ENCODE assay signal across 1 cellular context in the genomic region with DNA sequence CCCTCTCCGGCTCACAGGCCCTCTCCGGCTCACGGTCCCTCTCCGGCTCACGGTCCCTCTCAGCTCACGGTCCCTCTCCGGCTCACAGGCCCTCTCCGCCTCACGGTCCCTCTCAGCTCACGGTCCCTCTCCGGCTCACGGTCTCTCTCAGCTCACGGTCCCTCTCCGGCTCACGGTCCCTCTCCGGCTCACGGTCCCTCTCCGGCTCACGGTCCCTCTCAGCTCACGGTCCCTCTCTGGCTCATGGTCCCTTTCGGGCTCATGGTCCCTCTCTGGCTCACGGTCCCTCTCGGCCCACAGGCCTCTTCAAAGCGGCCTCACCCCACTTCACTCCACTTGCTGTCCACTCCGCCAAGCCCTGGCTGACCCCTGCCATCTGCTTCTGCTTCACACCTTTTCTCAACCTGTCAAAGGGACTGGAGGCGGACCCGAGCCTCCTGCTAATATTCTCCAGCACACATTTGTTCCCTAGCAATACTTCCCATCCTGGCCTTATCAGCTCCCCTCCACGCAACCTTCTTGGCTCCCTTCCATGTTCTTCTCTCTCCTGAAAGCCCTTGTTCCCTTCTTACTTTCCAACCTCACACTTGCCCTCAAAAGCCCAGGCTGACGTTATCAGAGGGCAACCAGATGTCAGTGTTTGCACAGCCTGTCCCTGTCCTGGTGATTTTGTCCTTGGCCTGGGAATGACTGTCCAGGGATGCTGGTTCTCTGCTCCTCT.
TF ChIP-seq lines count a peak whose summit lies in the region.

No MANE protein-coding gene starts in this region.

TF ChIP-seq in K562, 482 proteins besides CTCF, POLR2A, EP300 and RAD21 (continued from another document and continues in another):
- TF ChIP-seq ZNF717 (CRISPR knock-in tag; IDR thresholded peaks at IDR 0.05) (no peak), LCOR (CRISPR knock-in tag; IDR thresholded peaks at IDR 0.05) (no peak), MED1 (CRISPR knock-in tag; IDR thresholded peaks at IDR 0.05; ENCODE audit: borderline replicate concordance) (no peak), ZNF586 (CRISPR knock-in tag; conservative IDR thresholded peaks at IDR 0.05) (no peak), CHD2 (IDR thresholded peaks at IDR 0.05; ENCODE audit: low read depth, low read length) (no peak), HNRNPH1 (optimal IDR thresholded peaks at IDR 0.05; ENCODE audit: low read depth, low read length) (no peak), ZNF274 (IDR thresholded peaks at IDR 0.05; ENCODE audit: borderline replicate concordance, low read depth, low read length) (no peak), HDAC3 (IDR thresholded peaks at IDR 0.05; ENCODE audit: borderline replicate concordance, partially characterized antibody) (no peak), KLF16 (IDR thresholded peaks at IDR 0.05) (peak; percentile 85), MTA2 (IDR thresholded peaks at IDR 0.05; ENCODE audit: low read depth) (peak; percentile 97), PRPF4 (IDR thresholded peaks at IDR 0.05; ENCODE audit: insufficient read depth, low read depth, low read length, poor library complexity, severe bottlenecking) (no peak), ELF1 (tag; IDR thresholded peaks at IDR 0.05) (no peak), SIN3A (IDR thresholded peaks at IDR 0.05; ENCODE audit: borderline replicate concordance in 2 of 2, control insufficient read depth in 1 of 2, low read depth in 2 of 2, low read length in 2 of 2) (no peak), TAF7 (tag; IDR thresholded peaks at IDR 0.05) (no peak), STAT5B (CRISPR knock-in tag; IDR thresholded peaks at IDR 0.05) (no peak), ZBTB1 (CRISPR knock-in tag; IDR thresholded peaks at IDR 0.05; ENCODE audit: borderline replicate concordance, low read depth) (peak; percentile 80; the same call in 1 of the 2 replicates), ZNF696 (CRISPR knock-in tag; conservative IDR thresholded peaks at IDR 0.05) (no peak), POLR2B (IDR thresholded peaks at IDR 0.05; ENCODE audit: low read depth, partially characterized antibody) (no peak), ZNF311 (CRISPR knock-in tag; IDR thresholded peaks at IDR 0.05) (no peak), GABPB2 (CRISPR knock-in tag; conservative IDR thresholded peaks at IDR 0.05) (no peak), TCF7L2 (IDR thresholded peaks at IDR 0.05; ENCODE audit: low read depth, low read length) (no peak), ZZZ3 (IDR thresholded peaks at IDR 0.05) (no peak), HDAC8 (tag; IDR thresholded peaks at IDR 0.05) (no peak), NCOA4 (IDR thresholded peaks at IDR 0.05; ENCODE audit: partially characterized antibody) (peak; percentile 67), NRF1 (conservative IDR thresholded peaks at IDR 0.05 in 1 of 2, IDR thresholded peaks at IDR 0.05 in 1 of 2) (peak in 1 of 2 experiments; percentile 40; a peak in 2 of 4 replicates), ARID2 (IDR thresholded peaks at IDR 0.05) (no peak), ZNF239 (CRISPR knock-in tag; IDR thresholded peaks at IDR 0.05) (no peak), RBM25 (IDR thresholded peaks at IDR 0.05; ENCODE audit: low read depth, low read length, severe bottlenecking) (no peak), ZKSCAN3 (CRISPR knock-in tag; IDR thresholded peaks at IDR 0.05) (no peak), TCF3 (CRISPR knock-in tag; IDR thresholded peaks at IDR 0.05) (peak; percentile 98), PML (IDR thresholded peaks at IDR 0.05; ENCODE audit: low read length) (peak; percentile 84), NR2F6 (CRISPR knock-in tag; IDR thresholded peaks at IDR 0.05) (no peak), ZNF644 (tag; IDR thresholded peaks at IDR 0.05; ENCODE audit: low read depth) (peak; percentile 76; the same call in 1 of the 2 replicates), FOXA3 (CRISPR knock-in tag; conservative IDR thresholded peaks at IDR 0.05 in 1 of 2, IDR thresholded peaks at IDR 0.05 in 1 of 2) (peak; percentile 99), HLTF (IDR thresholded peaks at IDR 0.05) (peak; percentile 78)
- TF ChIP-seq, protein P1, sequence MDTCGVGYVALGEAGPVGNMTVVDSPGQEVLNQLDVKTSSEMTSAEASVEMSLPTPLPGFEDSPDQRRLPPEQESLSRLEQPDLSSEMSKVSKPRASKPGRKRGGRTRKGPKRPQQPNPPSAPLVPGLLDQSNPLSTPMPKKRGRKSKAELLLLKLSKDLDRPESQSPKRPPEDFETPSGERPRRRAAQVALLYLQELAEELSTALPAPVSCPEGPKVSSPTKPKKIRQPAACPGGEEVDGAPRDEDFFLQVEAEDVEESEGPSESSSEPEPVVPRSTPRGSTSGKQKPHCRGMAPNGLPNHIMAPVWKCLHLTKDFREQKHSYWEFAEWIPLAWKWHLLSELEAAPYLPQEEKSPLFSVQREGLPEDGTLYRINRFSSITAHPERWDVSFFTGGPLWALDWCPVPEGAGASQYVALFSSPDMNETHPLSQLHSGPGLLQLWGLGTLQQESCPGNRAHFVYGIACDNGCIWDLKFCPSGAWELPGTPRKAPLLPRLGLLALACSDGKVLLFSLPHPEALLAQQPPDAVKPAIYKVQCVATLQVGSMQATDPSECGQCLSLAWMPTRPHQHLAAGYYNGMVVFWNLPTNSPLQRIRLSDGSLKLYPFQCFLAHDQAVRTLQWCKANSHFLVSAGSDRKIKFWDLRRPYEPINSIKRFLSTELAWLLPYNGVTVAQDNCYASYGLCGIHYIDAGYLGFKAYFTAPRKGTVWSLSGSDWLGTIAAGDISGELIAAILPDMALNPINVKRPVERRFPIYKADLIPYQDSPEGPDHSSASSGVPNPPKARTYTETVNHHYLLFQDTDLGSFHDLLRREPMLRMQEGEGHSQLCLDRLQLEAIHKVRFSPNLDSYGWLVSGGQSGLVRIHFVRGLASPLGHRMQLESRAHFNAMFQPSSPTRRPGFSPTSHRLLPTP (IDR thresholded peaks at IDR 0.05; ENCODE audit: borderline replicate concordance, extremely low read depth, insufficient read length) = no peak
- TF ChIP-seq, protein P2, sequence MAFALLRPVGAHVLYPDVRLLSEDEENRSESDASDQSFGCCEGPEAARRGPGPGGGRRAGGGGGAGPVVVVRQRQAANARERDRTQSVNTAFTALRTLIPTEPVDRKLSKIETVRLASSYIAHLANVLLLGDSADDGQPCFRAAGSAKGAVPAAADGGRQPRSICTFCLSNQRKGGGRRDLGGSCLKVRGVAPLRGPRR (CRISPR knock-in tag; IDR thresholded peaks at IDR 0.05) = no peak
- TF ChIP-seq, protein P3, sequence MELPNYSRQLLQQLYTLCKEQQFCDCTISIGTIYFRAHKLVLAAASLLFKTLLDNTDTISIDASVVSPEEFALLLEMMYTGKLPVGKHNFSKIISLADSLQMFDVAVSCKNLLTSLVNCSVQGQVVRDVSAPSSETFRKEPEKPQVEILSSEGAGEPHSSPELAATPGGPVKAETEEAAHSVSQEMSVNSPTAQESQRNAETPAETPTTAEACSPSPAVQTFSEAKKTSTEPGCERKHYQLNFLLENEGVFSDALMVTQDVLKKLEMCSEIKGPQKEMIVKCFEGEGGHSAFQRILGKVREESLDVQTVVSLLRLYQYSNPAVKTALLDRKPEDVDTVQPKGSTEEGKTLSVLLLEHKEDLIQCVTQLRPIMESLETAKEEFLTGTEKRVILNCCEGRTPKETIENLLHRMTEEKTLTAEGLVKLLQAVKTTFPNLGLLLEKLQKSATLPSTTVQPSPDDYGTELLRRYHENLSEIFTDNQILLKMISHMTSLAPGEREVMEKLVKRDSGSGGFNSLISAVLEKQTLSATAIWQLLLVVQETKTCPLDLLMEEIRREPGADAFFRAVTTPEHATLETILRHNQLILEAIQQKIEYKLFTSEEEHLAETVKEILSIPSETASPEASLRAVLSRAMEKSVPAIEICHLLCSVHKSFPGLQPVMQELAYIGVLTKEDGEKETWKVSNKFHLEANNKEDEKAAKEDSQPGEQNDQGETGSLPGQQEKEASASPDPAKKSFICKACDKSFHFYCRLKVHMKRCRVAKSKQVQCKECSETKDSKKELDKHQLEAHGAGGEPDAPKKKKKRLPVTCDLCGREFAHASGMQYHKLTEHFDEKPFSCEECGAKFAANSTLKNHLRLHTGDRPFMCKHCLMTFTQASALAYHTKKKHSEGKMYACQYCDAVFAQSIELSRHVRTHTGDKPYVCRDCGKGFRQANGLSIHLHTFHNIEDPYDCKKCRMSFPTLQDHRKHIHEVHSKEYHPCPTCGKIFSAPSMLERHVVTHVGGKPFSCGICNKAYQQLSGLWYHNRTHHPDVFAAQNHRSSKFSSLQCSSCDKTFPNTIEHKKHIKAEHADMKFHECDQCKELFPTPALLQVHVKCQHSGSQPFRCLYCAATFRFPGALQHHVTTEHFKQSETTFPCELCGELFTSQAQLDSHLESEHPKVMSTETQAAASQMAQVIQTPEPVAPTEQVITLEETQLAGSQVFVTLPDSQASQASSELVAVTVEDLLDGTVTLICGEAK (IDR thresholded peaks at IDR 0.05) = no peak
- TF ChIP-seq, protein P3 (CRISPR knock-in tag; IDR thresholded peaks at IDR 0.05) = no peak
- TF ChIP-seq, protein P4, sequence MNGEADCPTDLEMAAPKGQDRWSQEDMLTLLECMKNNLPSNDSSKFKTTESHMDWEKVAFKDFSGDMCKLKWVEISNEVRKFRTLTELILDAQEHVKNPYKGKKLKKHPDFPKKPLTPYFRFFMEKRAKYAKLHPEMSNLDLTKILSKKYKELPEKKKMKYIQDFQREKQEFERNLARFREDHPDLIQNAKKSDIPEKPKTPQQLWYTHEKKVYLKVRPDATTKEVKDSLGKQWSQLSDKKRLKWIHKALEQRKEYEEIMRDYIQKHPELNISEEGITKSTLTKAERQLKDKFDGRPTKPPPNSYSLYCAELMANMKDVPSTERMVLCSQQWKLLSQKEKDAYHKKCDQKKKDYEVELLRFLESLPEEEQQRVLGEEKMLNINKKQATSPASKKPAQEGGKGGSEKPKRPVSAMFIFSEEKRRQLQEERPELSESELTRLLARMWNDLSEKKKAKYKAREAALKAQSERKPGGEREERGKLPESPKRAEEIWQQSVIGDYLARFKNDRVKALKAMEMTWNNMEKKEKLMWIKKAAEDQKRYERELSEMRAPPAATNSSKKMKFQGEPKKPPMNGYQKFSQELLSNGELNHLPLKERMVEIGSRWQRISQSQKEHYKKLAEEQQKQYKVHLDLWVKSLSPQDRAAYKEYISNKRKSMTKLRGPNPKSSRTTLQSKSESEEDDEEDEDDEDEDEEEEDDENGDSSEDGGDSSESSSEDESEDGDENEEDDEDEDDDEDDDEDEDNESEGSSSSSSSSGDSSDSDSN (IDR thresholded peaks at IDR 0.05; ENCODE audit: borderline replicate concordance in 1 of 2, low read depth in 2 of 2, low read length in 2 of 2) = no peak
- TF ChIP-seq, protein P5, sequence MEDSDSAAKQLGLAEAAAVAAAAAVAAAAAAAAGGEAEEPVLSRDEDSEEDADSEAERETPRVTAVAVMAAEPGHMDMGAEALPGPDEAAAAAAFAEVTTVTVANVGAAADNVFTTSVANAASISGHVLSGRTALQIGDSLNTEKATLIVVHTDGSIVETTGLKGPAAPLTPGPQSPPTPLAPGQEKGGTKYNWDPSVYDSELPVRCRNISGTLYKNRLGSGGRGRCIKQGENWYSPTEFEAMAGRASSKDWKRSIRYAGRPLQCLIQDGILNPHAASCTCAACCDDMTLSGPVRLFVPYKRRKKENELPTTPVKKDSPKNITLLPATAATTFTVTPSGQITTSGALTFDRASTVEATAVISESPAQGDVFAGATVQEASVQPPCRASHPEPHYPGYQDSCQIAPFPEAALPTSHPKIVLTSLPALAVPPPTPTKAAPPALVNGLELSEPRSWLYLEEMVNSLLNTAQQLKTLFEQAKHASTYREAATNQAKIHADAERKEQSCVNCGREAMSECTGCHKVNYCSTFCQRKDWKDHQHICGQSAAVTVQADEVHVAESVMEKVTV (CRISPR knock-in tag; IDR thresholded peaks at IDR 0.05) = no peak
- TF ChIP-seq, protein P6, sequence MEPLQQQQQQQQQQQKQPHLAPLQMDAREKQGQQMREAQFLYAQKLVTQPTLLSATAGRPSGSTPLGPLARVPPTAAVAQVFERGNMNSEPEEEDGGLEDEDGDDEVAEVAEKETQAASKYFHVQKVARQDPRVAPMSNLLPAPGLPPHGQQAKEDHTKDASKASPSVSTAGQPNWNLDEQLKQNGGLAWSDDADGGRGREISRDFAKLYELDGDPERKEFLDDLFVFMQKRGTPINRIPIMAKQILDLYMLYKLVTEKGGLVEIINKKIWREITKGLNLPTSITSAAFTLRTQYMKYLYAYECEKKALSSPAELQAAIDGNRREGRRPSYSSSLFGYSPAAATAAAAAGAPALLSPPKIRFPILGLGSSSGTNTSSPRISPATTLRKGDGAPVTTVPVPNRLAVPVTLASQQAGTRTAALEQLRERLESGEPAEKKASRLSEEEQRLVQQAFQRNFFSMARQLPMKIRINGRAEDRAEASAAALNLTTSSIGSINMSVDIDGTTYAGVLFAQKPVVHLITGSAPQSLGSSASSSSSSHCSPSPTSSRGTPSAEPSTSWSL (CRISPR knock-in tag; IDR thresholded peaks at IDR 0.05; ENCODE audit: borderline replicate concordance) = no peak
- TF ChIP-seq, protein P7, sequence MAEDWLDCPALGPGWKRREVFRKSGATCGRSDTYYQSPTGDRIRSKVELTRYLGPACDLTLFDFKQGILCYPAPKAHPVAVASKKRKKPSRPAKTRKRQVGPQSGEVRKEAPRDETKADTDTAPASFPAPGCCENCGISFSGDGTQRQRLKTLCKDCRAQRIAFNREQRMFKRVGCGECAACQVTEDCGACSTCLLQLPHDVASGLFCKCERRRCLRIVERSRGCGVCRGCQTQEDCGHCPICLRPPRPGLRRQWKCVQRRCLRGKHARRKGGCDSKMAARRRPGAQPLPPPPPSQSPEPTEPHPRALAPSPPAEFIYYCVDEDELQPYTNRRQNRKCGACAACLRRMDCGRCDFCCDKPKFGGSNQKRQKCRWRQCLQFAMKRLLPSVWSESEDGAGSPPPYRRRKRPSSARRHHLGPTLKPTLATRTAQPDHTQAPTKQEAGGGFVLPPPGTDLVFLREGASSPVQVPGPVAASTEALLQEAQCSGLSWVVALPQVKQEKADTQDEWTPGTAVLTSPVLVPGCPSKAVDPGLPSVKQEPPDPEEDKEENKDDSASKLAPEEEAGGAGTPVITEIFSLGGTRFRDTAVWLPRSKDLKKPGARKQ (CRISPR knock-in tag; IDR thresholded peaks at IDR 0.05) = no peak
